Comparison of ENCODE assay signal across 18 cellular contexts in the genomic region with DNA sequence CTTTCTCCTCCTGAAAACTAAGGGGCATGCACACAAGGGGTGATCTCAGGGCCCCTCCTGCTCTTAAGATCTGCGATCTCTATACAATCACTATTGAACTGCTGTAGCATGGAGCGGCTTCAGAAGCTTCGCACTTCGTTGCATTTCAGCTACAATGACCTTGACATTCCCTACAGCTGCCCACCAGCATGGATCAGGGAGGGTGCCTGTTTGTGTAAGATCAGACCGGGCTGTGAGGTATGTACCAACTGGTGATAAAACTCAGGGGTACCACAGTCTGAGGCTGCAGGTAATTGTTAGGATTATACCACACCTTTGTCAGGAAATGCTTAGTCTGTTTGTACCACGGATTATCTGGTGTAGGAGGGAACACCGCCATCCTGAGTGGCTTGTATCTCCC.
"Had no signal": no experiment of that assay in that cellular context is flagged by ENCODE, and none has a peak within 500 bp of the region (broad histone marks: within the 10 kb centered on the region; RNA-seq: fewer than 3 reads in every experiment).

No MANE protein-coding gene starts in this region.

- H3K9me3 Mint-ChIP-seq: immature natural killer cell; memory B cell; mesothelial cell of epicardium; naive B cell; natural killer cell treated with Interleukin-12 subunit alpha and Interleukin-12 subunit beta and Interleukin-15 and Interleukin-18, amount 100 ng/mL, for 72 hours; neural progenitor cell; stimulated activated naive B cell treated with anti-CD40 and anti-IgM and Interleukin-4, amounts not matched to agents 10 μg/mL and 1 μg/mL and 100 μg/mL, for 72 hours; stimulated activated naive CD8-positive, alpha-beta T cell treated with anti-CD3 and anti-CD28 coated beads, Interleukin-15, Interleukin-2, amounts not matched to agents 100 ng/mL and 50 ng/mL, for 24 hours had no signal

- H3K36me3 Mint-ChIP-seq: immature natural killer cell; memory B cell; mesothelial cell of epicardium; naive B cell; natural killer cell treated with Interleukin-12 subunit alpha and Interleukin-12 subunit beta and Interleukin-15 and Interleukin-18, amount 100 ng/mL, for 72 hours; stimulated activated naive B cell treated with anti-CD40 and anti-IgM and Interleukin-4, amounts not matched to agents 10 μg/mL and 1 μg/mL and 100 μg/mL, for 72 hours had no signal

- H3K9me3 ChIP-seq: esophagus squamous epithelium, heart right ventricle, mucosa of descending colon, psoas muscle, transverse colon, upper lobe of right lung, vagina had no signal

- H3K27ac Mint-ChIP-seq: memory B cell; natural killer cell treated with Interleukin-12 subunit alpha and Interleukin-12 subunit beta and Interleukin-15 and Interleukin-18, amount 100 ng/mL, for 72 hours; stimulated activated naive CD8-positive, alpha-beta T cell treated with anti-CD3 and anti-CD28 coated beads, Interleukin-15, Interleukin-2, amounts not matched to agents 100 ng/mL and 50 ng/mL, for 24 hours had no signal

- H3K9ac ChIP-seq: neural progenitor cell had no signal

- H3K27ac ChIP-seq: coronary artery, esophagus squamous epithelium, heart right ventricle, neural progenitor cell, psoas muscle, upper lobe of right lung, vagina had no signal

- H3K36me3 ChIP-seq: esophagus squamous epithelium, heart right ventricle, neural progenitor cell, transverse colon, upper lobe of right lung, vagina had no signal

- H3K4me1 ChIP-seq: psoas muscle, upper lobe of right lung, vagina had no signal

- H3K4me3 Mint-ChIP-seq: immature natural killer cell; memory B cell; mesothelial cell of epicardium; naive B cell; natural killer cell treated with Interleukin-12 subunit alpha and Interleukin-12 subunit beta and Interleukin-15 and Interleukin-18, amount 100 ng/mL, for 72 hours; neural progenitor cell; stimulated activated naive B cell treated with anti-CD40 and anti-IgM and Interleukin-4, amounts not matched to agents 10 μg/mL and 1 μg/mL and 100 μg/mL, for 72 hours; stimulated activated naive CD8-positive, alpha-beta T cell treated with anti-CD3 and anti-CD28 coated beads, Interleukin-15, Interleukin-2, amounts not matched to agents 100 ng/mL and 50 ng/mL, for 24 hours had no signal

- H3K27me3 ChIP-seq: neural progenitor cell, transverse colon, upper lobe of right lung, vagina had no signal

- H2AFZ ChIP-seq: neural progenitor cell had no signal

- DNase-seq: upper lobe of right lung had no signal

- H3K4me3 ChIP-seq: coronary artery, esophagus squamous epithelium, lung, mucosa of descending colon, neural progenitor cell, psoas muscle, transverse colon, upper lobe of right lung, vagina had no signal

- FAIRE-seq: small intestine had no signal

- H3K27me3 Mint-ChIP-seq: naive B cell; stimulated activated naive B cell treated with anti-CD40 and anti-IgM and Interleukin-4, amounts not matched to agents 10 μg/mL and 1 μg/mL and 100 μg/mL, for 72 hours had no signal

- H3K4me2 ChIP-seq: neural progenitor cell had no signal
